1 cellular context compared by ENCODE assay signal in the genomic region with DNA sequence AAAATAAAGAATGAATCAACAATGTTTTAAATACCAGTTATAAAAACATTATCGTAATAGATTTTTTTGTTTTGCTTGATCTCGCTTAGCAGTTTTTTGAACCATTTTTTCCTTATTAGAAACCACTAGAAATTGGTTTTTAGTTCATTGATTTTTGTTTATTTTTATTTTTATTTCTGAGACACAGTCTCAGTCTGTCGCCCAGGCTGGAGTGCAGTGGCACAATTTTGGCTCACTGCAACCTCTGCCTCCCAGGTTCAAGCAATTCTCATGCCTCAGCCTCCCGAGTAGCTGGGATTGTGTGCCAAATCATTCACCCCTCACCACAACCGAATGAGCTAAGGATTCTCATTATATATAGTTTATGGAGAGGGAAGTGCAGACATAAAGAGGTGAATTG. TPM values are rescaled to one million over a fixed set of nuclear protein-coding genes. Genes with fewer than 3 reads are reported as not detected.
"Had no signal": no experiment of that assay in that cellular context is flagged by ENCODE, and none has a peak within 500 bp of the region (broad histone marks: within the 10 kb centered on the region; RNA-seq: fewer than 3 reads in every experiment).

A gene (plus strand): TSS at position 301 of the 400 bp plus-strand sequence.

RNA-seq across cellular contexts. Expression of the gene that starts here (rescaled TPM):
- total RNA-seq: vagina had no signal
